8 cellular contexts compared by ENCODE assay signal in genomic region chr9:32526042-32526706, GRCh38. TPM values are rescaled to one million over a fixed set of nuclear protein-coding genes. Genes with fewer than 3 reads are reported as not detected.
A peak's percentile ranks its signal among the peaks of the same experiment; 100 is the strongest.
DNase-seq lines count a peak whose midpoint lies in the region; ATAC-seq, FAIRE-seq and TF ChIP-seq lines count a peak whose summit lies in the region.

TSS of gene RIGI (minus strand) at chr9:32526196. CDS start at chr9:32526166, 30 bp downstream.

- H3K36me3 Mint-ChIP-seq in astrocyte (ENCODE audit: low read depth, unreplicated experiment) = peaks cover 30% of the 10 kb centered on the region

- ATAC-seq in HG02840 (IDR thresholded peaks at IDR 0.05; ENCODE audit: low FRiP score, unreplicated experiment) = peak; percentile 66

- H3K27me3 ChIP-seq in astrocyte (ENCODE audit: insufficient read depth, low read length) = no peaks in the 10 kb centered on the region

- peaks cover 5% of the 10 kb centered on the region for H3K9me3 Mint-ChIP-seq in astrocyte (ENCODE audit: unreplicated experiment)

- H3K4me1 Mint-ChIP-seq in astrocyte (ENCODE audit: low read depth, unreplicated experiment) = peaks cover 21% of the 10 kb centered on the region

- H2AFZ ChIP-seq in astrocyte (ENCODE audit: low read depth, low read length) = peak within 1 kb of the TSS; percentile 79

- H3K4me2 ChIP-seq in astrocyte (ENCODE audit: low read length) = peak within 1 kb of the TSS; percentile 96

- TF ChIP-seq CTCF in astrocyte (IDR thresholded peaks at IDR 0.05; ENCODE audit: insufficient read depth, low read depth, low read length) = peak; percentile 50

- peak within 1 kb of the TSS; percentile 95 for H3K4me3 ChIP-seq in astrocyte (ENCODE audit: insufficient read depth, low read depth, low read length)

- peak within 1 kb of the TSS; percentile 97 for H3K4me3 Mint-ChIP-seq in astrocyte (ENCODE audit: unreplicated experiment)

- peak within 1 kb of the TSS; percentile 96 for H3K27ac Mint-ChIP-seq in astrocyte (ENCODE audit: unreplicated experiment)

- H3K9ac ChIP-seq in astrocyte (ENCODE audit: low read length) = peak within 1 kb of the TSS; percentile 88

- DNase-seq in GM12892 (ENCODE audit: insufficient read length) (no peak), NCI-H1436 (lab: John Stamatoyannopoulos, UW) (peak; percentile 69), T-helper 2 cell (peak; percentile 63 to 81 (median 77)), astrocyte (ENCODE audit: low read depth) (peak; percentile 88), hepatic stellate cell (ENCODE audit: low spot score) (peak; percentile 67), retina (peak; percentile 91), NCI-H446 treated with DMSO at 0.1 percent for 48 hours (lab: John Stamatoyannopoulos, UW) (no peak)

- peak; percentile 97 for FAIRE-seq in GM12892 (lab: Jason Lieb, UNC)
- no peak for FAIRE-seq in astrocyte (lab: Jason Lieb, UNC)

- no peaks in the 10 kb centered on the region for H3K9me3 ChIP-seq in astrocyte (ENCODE audit: insufficient read depth, low read depth, low read length)

- peaks cover 7% of the 10 kb centered on the region for H4K20me1 ChIP-seq in astrocyte (ENCODE audit: insufficient read depth, low read length)

- peaks cover 30% of the 10 kb centered on the region for H3K79me2 ChIP-seq in astrocyte (ENCODE audit: insufficient read depth, low read length)

- peak; percentile 56; the same call in 1 of the 2 replicates for TF ChIP-seq POLR2A in GM12892 (IDR thresholded peaks at IDR 0.05; ENCODE audit: low read depth, low read length)

- H3K27me3 Mint-ChIP-seq in astrocyte (ENCODE audit: low read depth, unreplicated experiment) = no peaks in the 10 kb centered on the region

- peaks cover 8% of the 10 kb centered on the region for H3K4me1 ChIP-seq in astrocyte (ENCODE audit: insufficient read depth, low read length)

- H3K27ac ChIP-seq in astrocyte (ENCODE audit: low read depth, low read length) = peak within 1 kb of the TSS; percentile 68

- H3K36me3 ChIP-seq in astrocyte (ENCODE audit: insufficient read depth, low read length) = no peaks in the 10 kb centered on the region

RNA-seq across cellular contexts. Expression of gene RIGI, which starts in this region (rescaled TPM):
- polyA plus RNA-seq in GM12892 (2012; ENCODE audit: missing spikeins) = 6.3 TPM
- 164 and 187 TPM in 2 replicates for total RNA-seq in astrocyte

Comparison
In these comparisons a context has a peak if more than half of its experiments do, and no peak if none do; other contexts are left out.
1. DNase-seq: peak in NCI-H1436 (single experiment), T-helper 2 cell (5 of 5), astrocyte (single experiment), hepatic stellate cell (single experiment) and retina (single experiment); none in GM12892 (single experiment) and NCI-H446 treated with DMSO at 0.1 percent for 48 hours (single experiment).